ENCODE assay signal across 1 cellular context in genomic region chr3:128784228-128784627, GRCh38.
TF ChIP-seq lines count a peak whose summit lies in the region.

No MANE protein-coding gene starts in this region.

TF ChIP-seq in A549, 52 proteins besides CTCF, POLR2A, EP300 and RAD21 (continued from another document):
- TF ChIP-seq, protein P1, sequence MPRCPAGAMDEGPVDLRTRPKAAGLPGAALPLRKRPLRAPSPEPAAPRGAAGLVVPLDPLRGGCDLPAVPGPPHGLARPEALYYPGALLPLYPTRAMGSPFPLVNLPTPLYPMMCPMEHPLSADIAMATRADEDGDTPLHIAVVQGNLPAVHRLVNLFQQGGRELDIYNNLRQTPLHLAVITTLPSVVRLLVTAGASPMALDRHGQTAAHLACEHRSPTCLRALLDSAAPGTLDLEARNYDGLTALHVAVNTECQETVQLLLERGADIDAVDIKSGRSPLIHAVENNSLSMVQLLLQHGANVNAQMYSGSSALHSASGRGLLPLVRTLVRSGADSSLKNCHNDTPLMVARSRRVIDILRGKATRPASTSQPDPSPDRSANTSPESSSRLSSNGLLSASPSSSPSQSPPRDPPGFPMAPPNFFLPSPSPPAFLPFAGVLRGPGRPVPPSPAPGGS (IDR thresholded peaks at IDR 0.05), result no peak
- TF ChIP-seq ATOH8 (CRISPR knock-in tag; IDR thresholded peaks at IDR 0.05; ENCODE audit: low read depth) (no peak), PHF8 (IDR thresholded peaks at IDR 0.05; ENCODE audit: borderline replicate concordance, low read depth) (no peak)
- TF ChIP-seq, protein P2, sequence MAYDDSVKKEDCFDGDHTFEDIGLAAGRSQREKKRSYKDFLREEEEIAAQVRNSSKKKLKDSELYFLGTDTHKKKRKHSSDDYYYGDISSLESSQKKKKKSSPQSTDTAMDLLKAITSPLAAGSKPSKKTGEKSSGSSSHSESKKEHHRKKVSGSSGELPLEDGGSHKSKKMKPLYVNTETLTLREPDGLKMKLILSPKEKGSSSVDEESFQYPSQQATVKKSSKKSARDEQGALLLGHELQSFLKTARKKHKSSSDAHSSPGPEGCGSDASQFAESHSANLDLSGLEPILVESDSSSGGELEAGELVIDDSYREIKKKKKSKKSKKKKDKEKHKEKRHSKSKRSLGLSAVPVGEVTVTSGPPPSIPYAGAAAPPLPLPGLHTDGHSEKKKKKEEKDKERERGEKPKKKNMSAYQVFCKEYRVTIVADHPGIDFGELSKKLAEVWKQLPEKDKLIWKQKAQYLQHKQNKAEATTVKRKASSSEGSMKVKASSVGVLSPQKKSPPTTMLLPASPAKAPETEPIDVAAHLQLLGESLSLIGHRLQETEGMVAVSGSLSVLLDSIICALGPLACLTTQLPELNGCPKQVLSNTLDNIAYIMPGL (CRISPR knock-in tag; IDR thresholded peaks at IDR 0.05; ENCODE audit: borderline replicate concordance), result no peak
